Comparison of ENCODE assay signal across 8 cellular contexts in the genomic region with DNA sequence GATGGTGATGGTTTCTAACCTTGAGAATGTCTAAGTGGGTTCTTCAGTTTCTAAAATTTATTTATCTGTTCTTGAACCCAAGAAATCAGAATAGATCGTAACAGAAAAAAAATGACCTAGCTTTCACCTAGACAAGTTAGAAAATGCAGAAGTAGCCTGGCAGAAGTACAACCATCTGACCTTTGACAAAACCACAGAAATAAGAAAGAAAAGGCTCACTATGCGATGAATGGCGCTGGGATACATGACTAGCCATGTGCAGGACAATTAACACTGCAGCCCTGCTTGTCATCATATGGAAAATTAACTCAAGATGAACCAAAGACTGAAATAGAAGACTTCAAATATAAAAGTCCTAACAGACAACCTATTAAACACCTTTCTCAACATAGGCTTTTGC. TPM values are rescaled to one million over a fixed set of nuclear protein-coding genes. Genes with fewer than 3 reads are reported as not detected.
"Had no signal": no experiment of that assay in that cellular context is flagged by ENCODE, and none has a peak within 500 bp of the region (broad histone marks: within the 10 kb centered on the region; RNA-seq: fewer than 3 reads in every experiment).

No MANE protein-coding gene starts in this region.

RNA-seq across cellular contexts. Expression of gene POTEG, which starts 5.7 kb away (rescaled TPM):
- total RNA-seq: LHCN-M2; MCF 10A; NCI-H460; PC-3; Right ventricle myocardium superior; SJSA1; T-cell; T-helper 1 cell treated with Interleukin-12 subunit alpha and Interleukin-12 subunit beta and Interleukin-4 antibody, amounts not matched to agents 30 ng/mL and 1 ng/mL, for 36 hours had no signal
